Comparison of ENCODE assay signal across 9 cellular contexts in genomic region chr6:97215157-97215769, GRCh38.
DNase-seq lines count a peak whose midpoint lies in the region; ATAC-seq, FAIRE-seq and TF ChIP-seq lines count a peak whose summit lies in the region.
"Had no signal": no experiment of that assay in that cellular context is flagged by ENCODE, and none has a peak within 500 bp of the region (broad histone marks: within the 10 kb centered on the region; RNA-seq: fewer than 3 reads in every experiment).

No MANE protein-coding gene starts in this region.

- intact Hi-C loops in pancreas (cut with DNase I), result no loop called here

- no peaks in the 10 kb centered on the region for H3K9me2 ChIP-seq in GM23248 (ENCODE audit: insufficient read depth)

- H4K20me1 ChIP-seq in GM23248 (ENCODE audit: insufficient read depth) (no peaks in the 10 kb centered on the region), fibroblast of lung (ENCODE audit: control insufficient read depth, extremely low read depth, insufficient read depth, low read length) (no peaks in the 10 kb centered on the region)

- WGBS in GM23248 (ENCODE audit: low coverage in 1 of 2, low lambda C conversion rate in 2 of 2, missing lambda C conversion rate in 2 of 2), 2 experiments, result 45% methylated on average over 6 of the region's 6 CpGs
- WGBS in pancreas, 2 donors, result 67 to 78% methylated on average over 6 of the region's 6 CpGs

- H3K9ac ChIP-seq in GM23248, result no peak overlapping the region
- no peak overlapping the region for H3K9ac ChIP-seq in fibroblast of lung (ENCODE audit: insufficient read depth, low read length)

- H3K4me3 ChIP-seq in GM23248 (no peak overlapping the region), fibroblast of lung (replicated peaks in 1 of 4; ENCODE audit: control extremely low read depth in 1 of 4, insufficient read depth in 1 of 4, low read depth in 3 of 4, low read length in 4 of 4) (no peak overlapping the region), pancreas (no peak overlapping the region)

- H3K27ac ChIP-seq in GM23248 (no peak overlapping the region), fibroblast of lung (ENCODE audit: insufficient read depth, low read length) (peak overlapping the region; percentile 31), pancreas (no peak overlapping the region)

- H2AFZ ChIP-seq in GM23248 (no peak overlapping the region), fibroblast of lung (ENCODE audit: low read length) (no peak overlapping the region)

- peak; percentile 63 to 67 for TF ChIP-seq CTCF in fibroblast of lung (conservative IDR thresholded peaks at IDR 0.05 in 1 of 2, IDR thresholded peaks at IDR 0.05 in 1 of 2; ENCODE audit: low read depth in 1 of 2, low read length in 2 of 2)
- TF ChIP-seq CTCF in pancreas (IDR thresholded peaks at IDR 0.05), result no peak

- ATAC-seq in pancreas (peak in 3 of 4 donors; percentile 67 to 80 (median 76)), HG03196 (IDR thresholded peaks at IDR 0.05; ENCODE audit: unreplicated experiment) (no peak), GM18519 (IDR thresholded peaks at IDR 0.05; ENCODE audit: low FRiP score, unreplicated experiment) (no peak), HG03469 (IDR thresholded peaks at IDR 0.05; ENCODE audit: unreplicated experiment) (no peak)

- H3K27me3 ChIP-seq in GM23248 (replicated peaks; ENCODE audit: insufficient read depth) (no peaks in the 10 kb centered on the region), fibroblast of lung (ENCODE audit: control insufficient read depth, insufficient read depth, low read length) (no peaks in the 10 kb centered on the region), pancreas (no peaks in the 10 kb centered on the region)

- H3K79me2 ChIP-seq in GM23248 (ENCODE audit: insufficient read depth) (no peaks in the 10 kb centered on the region), fibroblast of lung (ENCODE audit: control insufficient read depth, insufficient read depth, low read length) (no peaks in the 10 kb centered on the region)

- H3K36me3 ChIP-seq in GM23248 (ENCODE audit: low read depth) (no peaks in the 10 kb centered on the region), fibroblast of lung (ENCODE audit: control insufficient read depth, insufficient read depth, low read length) (no peaks in the 10 kb centered on the region), pancreas (no peaks in the 10 kb centered on the region)

- no peak overlapping the region for H3K4me2 ChIP-seq in GM23248 (ENCODE audit: unreplicated experiment)
- no peak overlapping the region for H3K4me2 ChIP-seq in fibroblast of lung (ENCODE audit: extremely low read depth, insufficient read depth, low read length)

- FAIRE-seq in pancreas (lab: Jason Lieb, UNC), result no peak
- FAIRE-seq: endometrium had no signal

- DNase-seq in ACHN (peak; percentile 77), GM23248 (peak; percentile 88), RPMI7951 (ENCODE audit: low read depth) (peak; percentile 43), fibroblast of lung (ENCODE audit: low read depth in 2 of 2) (peak; percentile 77), pancreas (peak in 3 of 6 donors; percentile 3 to 28 (median 15))

- H3K4me1 ChIP-seq in GM23248 (ENCODE audit: insufficient read depth) (no peaks in the 10 kb centered on the region), fibroblast of lung (ENCODE audit: control insufficient read depth, extremely low read depth, insufficient read depth, low read length) (no peaks in the 10 kb centered on the region), pancreas (no peaks in the 10 kb centered on the region)

- in situ Hi-C loops in ACHN (cut with HindIII; ENCODE audit: low pct_ligation_motif_present, low pct_unique_long_range_greater_than_20kb, low sequenced_read_pairs) (no loop called here), GM23248 (cut with MboI) (no loop called here)

- H3K9me3 ChIP-seq in GM23248 (ENCODE audit: low read depth) (no peaks in the 10 kb centered on the region), fibroblast of lung (ENCODE audit: control insufficient read depth, insufficient read depth, low read depth, low read length) (no peaks in the 10 kb centered on the region), pancreas (no peaks in the 10 kb centered on the region)

- H3F3A ChIP-seq in GM23248 (ENCODE audit: insufficient read depth), result no peaks in the 10 kb centered on the region

Comparison
In these comparisons a context has a peak if more than half of its experiments do, and no peak if none do; other contexts are left out.
1. CTCF ChIP-seq: peak in fibroblast of lung (2 of 2); none in pancreas (0 of 4).
2. ATAC-seq: peak in pancreas (3 of 4); none in HG03196 (single experiment), GM18519 (single experiment) and HG03469 (single experiment).